Comparison of ENCODE assay signal across 16 cellular contexts in the genomic region with DNA sequence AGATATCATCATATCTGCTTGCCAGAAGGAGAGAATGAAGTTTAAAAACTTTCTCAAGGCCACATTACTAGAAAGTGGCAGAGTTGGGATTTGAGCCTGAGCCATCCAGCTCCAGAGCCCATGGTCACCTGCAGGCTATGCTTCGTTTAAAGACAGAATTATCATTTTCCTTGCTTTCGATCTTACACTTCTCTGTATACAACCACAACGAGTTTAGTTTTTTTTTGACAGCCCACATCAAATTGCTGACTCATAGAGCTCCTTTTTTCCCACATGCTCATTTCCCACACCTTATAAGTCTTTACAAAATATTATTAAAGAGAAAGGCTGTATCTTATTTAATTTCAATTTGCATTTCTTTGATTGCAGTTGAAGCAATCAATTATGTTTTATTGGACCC. TPM values are rescaled to one million over a fixed set of nuclear protein-coding genes. Genes with fewer than 3 reads are reported as not detected.
DNase-seq lines count a peak whose midpoint lies in the region; ATAC-seq and TF ChIP-seq lines count a peak whose summit lies in the region.
"Had no signal": no experiment of that assay in that cellular context is flagged by ENCODE, and none has a peak within 500 bp of the region (broad histone marks: within the 10 kb centered on the region; RNA-seq: fewer than 3 reads in every experiment).

No MANE protein-coding gene starts in this region.

- no peak for TF ChIP-seq CTCF in activated CD8-positive, alpha-beta T cell treated with anti-CD3 and anti-CD28 coated beads for 36 hours (IDR thresholded peaks at IDR 0.05)
- TF ChIP-seq CTCF in progenitor cell of endocrine pancreas (IDR thresholded peaks at IDR 0.05; ENCODE audit: unreplicated experiment) = no peak

- H3K4me3 Mint-ChIP-seq in activated CD8-positive, alpha-beta T cell treated with anti-CD3 and anti-CD28 coated beads, Interleukin-2, amount 10 ng/mL, durations not matched to agents 7 days and 5 days = no peak overlapping the region
- no peak overlapping the region for H3K4me3 Mint-ChIP-seq in activated CD8-positive, alpha-beta T cell treated with anti-CD3 and anti-CD28 coated beads for 36 hours
- H3K4me3 Mint-ChIP-seq in progenitor cell of endocrine pancreas (ENCODE audit: low read depth) = no peak overlapping the region
- H3K4me3 Mint-ChIP-seq: HFFc6, neural crest cell had no signal

- peak; percentile 42 for ATAC-seq in activated CD8-positive, alpha-beta T cell treated with anti-CD3 and anti-CD28 coated beads, Interleukin-2, amount 10 ng/mL, durations not matched to agents 7 days and 5 days
- ATAC-seq in activated CD8-positive, alpha-beta T cell treated with anti-CD3 and anti-CD28 coated beads for 36 hours = no peak
- ATAC-seq in stimulated activated naive CD8-positive, alpha-beta T cell treated with anti-CD3 and anti-CD28 coated beads, Interleukin-15, Interleukin-2, amounts not matched to agents 100 U/mL and 50 U/mL, for 24 hours = peak; percentile 48
- no peak for ATAC-seq in HG02571 (IDR thresholded peaks at IDR 0.05; ENCODE audit: unreplicated experiment)
- ATAC-seq: heart left ventricle had no signal

- POLR2A ChIA-PET in activated CD8-positive, alpha-beta T cell treated with anti-CD3 and anti-CD28 coated beads, Interleukin-2, amount 10 ng/mL, durations not matched to agents 7 days and 5 days (lab: Charles Lee) = interaction anchor here (0.7 to 1.4 kb wide), 3 partner anchors 15 to 362 kb away, joined by 3 to 6 read pairs (median 4); no protein-coding TSS in a partner anchor
- POLR2A ChIA-PET in activated CD8-positive, alpha-beta T cell treated with anti-CD3 and anti-CD28 coated beads for 36 hours (lab: Charles Lee) = interaction anchor here (0.5 to 1.0 kb wide), 2 partner anchors 7 to 9 kb away, joined by 3 read pairs; no protein-coding TSS in a partner anchor

- no peaks in the 10 kb centered on the region for H3K9me3 Mint-ChIP-seq in activated CD8-positive, alpha-beta T cell treated with anti-CD3 and anti-CD28 coated beads, Interleukin-2, amount 10 ng/mL, durations not matched to agents 7 days and 5 days (ENCODE audit: insufficient read depth)
- no peaks in the 10 kb centered on the region for H3K9me3 Mint-ChIP-seq in activated CD8-positive, alpha-beta T cell treated with anti-CD3 and anti-CD28 coated beads for 36 hours
- H3K9me3 Mint-ChIP-seq in progenitor cell of endocrine pancreas (ENCODE audit: low read depth) = no peaks in the 10 kb centered on the region
- H3K9me3 Mint-ChIP-seq: HFFc6, neural crest cell had no signal

- no peaks in the 10 kb centered on the region for H3K36me3 Mint-ChIP-seq in activated CD8-positive, alpha-beta T cell treated with anti-CD3 and anti-CD28 coated beads, Interleukin-2, amount 10 ng/mL, durations not matched to agents 7 days and 5 days (ENCODE audit: low read depth)
- no peaks in the 10 kb centered on the region for H3K36me3 Mint-ChIP-seq in activated CD8-positive, alpha-beta T cell treated with anti-CD3 and anti-CD28 coated beads for 36 hours (ENCODE audit: low read depth)
- H3K36me3 Mint-ChIP-seq in progenitor cell of endocrine pancreas (ENCODE audit: insufficient read depth) = no peaks in the 10 kb centered on the region

- H3K4me1 Mint-ChIP-seq in activated CD8-positive, alpha-beta T cell treated with anti-CD3 and anti-CD28 coated beads, Interleukin-2, amount 10 ng/mL, durations not matched to agents 7 days and 5 days (ENCODE audit: low read depth) = peaks cover 8% of the 10 kb centered on the region
- H3K4me1 Mint-ChIP-seq in activated CD8-positive, alpha-beta T cell treated with anti-CD3 and anti-CD28 coated beads for 36 hours (ENCODE audit: low read depth) = peaks cover 25% of the 10 kb centered on the region
- H3K4me1 Mint-ChIP-seq in progenitor cell of endocrine pancreas (ENCODE audit: low read depth) = no peaks in the 10 kb centered on the region

- H3K4me3 ChIP-seq in Jurkat, Clone E6-1 (ENCODE audit: low read length) = no peak overlapping the region
- H3K4me3 ChIP-seq: heart left ventricle, Peyer's patch, tibial nerve had no signal

- CTCF ChIA-PET in activated CD8-positive, alpha-beta T cell treated with anti-CD3 and anti-CD28 coated beads, Interleukin-2, amount 10 ng/mL, durations not matched to agents 7 days and 5 days (lab: Charles Lee) = interaction anchor here (1.3 to 3.8 kb wide), 4 partner anchors 12 to 553 kb away, joined by 3 to 17 read pairs (median 6); no protein-coding TSS in a partner anchor
- CTCF ChIA-PET in activated CD8-positive, alpha-beta T cell treated with anti-CD3 and anti-CD28 coated beads for 36 hours (lab: Charles Lee) = interaction anchor here (0.7 to 3.2 kb wide), 7 partner anchors 17 to 384 kb away, joined by 3 to 17 read pairs (median 3); no protein-coding TSS in a partner anchor

- peaks cover 3% of the 10 kb centered on the region for H3K27me3 Mint-ChIP-seq in activated CD8-positive, alpha-beta T cell treated with anti-CD3 and anti-CD28 coated beads, Interleukin-2, amount 10 ng/mL, durations not matched to agents 7 days and 5 days (ENCODE audit: low read depth)
- peaks cover 6% of the 10 kb centered on the region for H3K27me3 Mint-ChIP-seq in activated CD8-positive, alpha-beta T cell treated with anti-CD3 and anti-CD28 coated beads for 36 hours
- peaks cover 7% of the 10 kb centered on the region for H3K27me3 Mint-ChIP-seq in progenitor cell of endocrine pancreas

- intact Hi-C loops in activated CD8-positive, alpha-beta T cell treated with anti-CD3 and anti-CD28 coated beads for 36 hours (cut with micrococcal nuclease) = no loop called here

- no peak overlapping the region for H3K27ac Mint-ChIP-seq in activated CD8-positive, alpha-beta T cell treated with anti-CD3 and anti-CD28 coated beads, Interleukin-2, amount 10 ng/mL, durations not matched to agents 7 days and 5 days
- H3K27ac Mint-ChIP-seq in activated CD8-positive, alpha-beta T cell treated with anti-CD3 and anti-CD28 coated beads for 36 hours = no peak overlapping the region
- H3K27ac Mint-ChIP-seq in progenitor cell of endocrine pancreas = no peak overlapping the region
- H3K27ac Mint-ChIP-seq: HFFc6 had no signal

- DNase-seq in activated CD8-positive, alpha-beta T cell treated with anti-CD3 and anti-CD28 coated beads, Interleukin-2, amount 10 ng/mL, durations not matched to agents 7 days and 5 days = no peak
- no peak for DNase-seq in activated CD8-positive, alpha-beta T cell treated with anti-CD3 and anti-CD28 coated beads for 36 hours
- peak; percentile 70 for DNase-seq in Jurkat, Clone E6-1 (ENCODE audit: low read depth, low spot score)
- DNase-seq in astrocyte of the hippocampus (ENCODE audit: low read depth, low spot score) (peak; percentile 4), progenitor cell of endocrine pancreas (ENCODE audit: low spot score, unreplicated experiment) (no peak), NCI-H446 (lab: John Stamatoyannopoulos, UW) (no peak)
- DNase-seq in stimulated activated naive CD8-positive, alpha-beta T cell treated with anti-CD3 and anti-CD28 coated beads, Interleukin-15, Interleukin-2, amounts not matched to agents 100 U/mL and 50 U/mL, for 24 hours = no peak
- DNase-seq: 8988T; activated naive CD4-positive, alpha-beta T cell treated with Interleukin-2 at 50 U/mL for 16 hours; heart left ventricle; HFFc6; Peyer's patch had no signal

RNA-seq across cellular contexts. Expression of a gene that starts 6.5 kb away (rescaled TPM):
- total RNA-seq in activated CD8-positive, alpha-beta T cell treated with anti-CD3 and anti-CD28 coated beads, Interleukin-2, amount 10 ng/mL, durations not matched to agents 7 days and 5 days = 1 to 10 TPM; 4.5 to 4.7 TPM
- total RNA-seq in activated CD8-positive, alpha-beta T cell treated with anti-CD3 and anti-CD28 coated beads for 36 hours = 1 to 10 TPM; 4.8 to 6.0 TPM
- 0.70 TPM for polyA plus RNA-seq in Jurkat, Clone E6-1 (2012; ENCODE audit: insufficient read depth, insufficient read length)
- total RNA-seq in progenitor cell of endocrine pancreas = 0.10 TPM in 1 of 2 replicates, not detected in the other
- total RNA-seq: epithelial cell of proximal tubule, HFFc6, neural crest cell had no signal

RNA-seq across cellular contexts. Expression of a gene that starts 51.8 kb away (rescaled TPM):
- total RNA-seq in activated CD8-positive, alpha-beta T cell treated with anti-CD3 and anti-CD28 coated beads, Interleukin-2, amount 10 ng/mL, durations not matched to agents 7 days and 5 days = not detected
- not detected for total RNA-seq in activated CD8-positive, alpha-beta T cell treated with anti-CD3 and anti-CD28 coated beads for 36 hours
- not detected for polyA plus RNA-seq in Jurkat, Clone E6-1 (2012; ENCODE audit: insufficient read depth, insufficient read length)
- total RNA-seq in progenitor cell of endocrine pancreas = not detected in 2 replicates

Comparison
In these comparisons a context has a peak if more than half of its experiments do, and no peak if none do; other contexts are left out.
1. ATAC-seq: peak in activated CD8-positive, alpha-beta T cell treated with anti-CD3 and anti-CD28 coated beads, Interleukin-2, amount 10 ng/mL, durations not matched to agents 7 days and 5 days (single experiment) and stimulated activated naive CD8-positive, alpha-beta T cell treated with anti-CD3 and anti-CD28 coated beads, Interleukin-15, Interleukin-2, amounts not matched to agents 100 U/mL and 50 U/mL, for 24 hours (single experiment); none in activated CD8-positive, alpha-beta T cell treated with anti-CD3 and anti-CD28 coated beads for 36 hours (single experiment) and HG02571 (single experiment).
2. DNase-seq: peak in Jurkat, Clone E6-1 (single experiment) and astrocyte of the hippocampus (single experiment); none in activated CD8-positive, alpha-beta T cell treated with anti-CD3 and anti-CD28 coated beads, Interleukin-2, amount 10 ng/mL, durations not matched to agents 7 days and 5 days (single experiment), activated CD8-positive, alpha-beta T cell treated with anti-CD3 and anti-CD28 coated beads for 36 hours (single experiment), stimulated activated naive CD8-positive, alpha-beta T cell treated with anti-CD3 and anti-CD28 coated beads, Interleukin-15, Interleukin-2, amounts not matched to agents 100 U/mL and 50 U/mL, for 24 hours (single experiment), progenitor cell of endocrine pancreas (single experiment) and NCI-H446 (0 of 2).